In the genomic region with DNA sequence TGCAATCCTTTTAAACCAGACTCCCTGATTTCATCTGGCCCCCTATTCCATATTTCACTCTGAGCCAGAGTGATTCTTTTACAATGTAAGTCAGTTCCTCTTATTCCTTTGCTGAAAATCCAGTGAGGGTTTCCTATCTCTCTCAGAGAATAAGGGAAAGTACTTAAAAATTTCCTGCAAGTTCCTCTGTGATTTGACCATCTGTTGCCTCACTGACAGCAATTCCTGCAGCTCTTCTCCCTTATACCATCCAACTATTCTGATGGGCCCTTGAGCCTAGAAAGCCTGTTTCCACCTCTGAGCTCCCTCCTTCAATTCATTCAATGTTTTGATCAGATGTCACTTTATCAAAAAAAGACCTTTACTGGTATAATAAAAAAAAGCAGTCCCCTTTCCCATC, we compare ENCODE assay signal across 27 cellular contexts.
"Had no signal": no experiment of that assay in that cellular context is flagged by ENCODE, and none has a peak within 500 bp of the region (broad histone marks: within the 10 kb centered on the region; RNA-seq: fewer than 3 reads in every experiment).

No MANE protein-coding gene starts in this region.

- ATAC-seq: activated CD8-positive, alpha-beta T cell treated with anti-CD3 and anti-CD28 coated beads for 36 hours; body of pancreas; PC-3 had no signal

- DNase-seq: activated CD4-positive, alpha-beta T cell treated with anti-CD3 and anti-CD28 coated beads, Interleukin-2, amount 10 ng/mL, durations not matched to agents 24 days and 14 days; activated CD4-positive, alpha-beta T cell treated with anti-CD3 and anti-CD28 coated beads, Interleukin-2, amount 50 U/mL, for 4 hours; activated CD8-positive, alpha-beta T cell treated with anti-CD3 and anti-CD28 coated beads for 36 hours; activated gamma-delta T cell; activated naive CD4-positive, alpha-beta T cell treated with Interleukin-2 at 50 U/mL for 16 hours; activated naive CD8-positive, alpha-beta T cell treated with anti-CD3 and anti-CD28 coated beads, Interleukin-2, amount 10 ng/mL, durations not matched to agents 7 days and 5 days; activated T-cell treated with anti-CD3 and anti-CD28 coated beads, Interleukin-2, amount 50 U/mL, for 24 hours; body of pancreas; cerebellar nuclear complex; Kasumi-1; KG1; MM.1S; NCI-H1092 treated with DMSO at 0.1 percent for 48 hours; NCI-H1417; NCI-H146; NCI-H187; NCI-H2029 treated with DMSO at 0.1 percent for 48 hours; NCI-H2107; NCI-H2171 treated with DMSO at 0.1 percent for 48 hours; NCI-H2227 treated with DMSO at 0.1 percent for 48 hours; NCI-H526 treated with DMSO at 0.1 percent for 48 hours; NCI-H82; PC-3; Peyer's patch; RPMI8226; SHP77 treated with DMSO at 0.1 percent for 48 hours; SK-N-SH had no signal
